18 cellular contexts compared by ENCODE assay signal in genomic region chr14:60102389-60102788, GRCh38. TPM values are rescaled to one million over a fixed set of nuclear protein-coding genes. Genes with fewer than 3 reads are reported as not detected.
DNase-seq lines count a peak whose midpoint lies in the region; TF ChIP-seq lines count a peak whose summit lies in the region.
"Had no signal": no experiment of that assay in that cellular context is flagged by ENCODE, and none has a peak within 500 bp of the region (broad histone marks: within the 10 kb centered on the region; RNA-seq: fewer than 3 reads in every experiment).

No MANE protein-coding gene starts in this region.

- peaks cover 100% of the 10 kb centered on the region for H3K79me2 ChIP-seq in GM23248 (ENCODE audit: insufficient read depth)

- H3K4me1 Mint-ChIP-seq in endodermal cell = peaks cover 8% of the 10 kb centered on the region

- no peak for TF ChIP-seq CTCF in endodermal cell (conservative IDR thresholded peaks at IDR 0.05)

- H3K27me3 ChIP-seq in GM23248 (replicated peaks; ENCODE audit: insufficient read depth) (no peaks in the 10 kb centered on the region), endodermal cell (ENCODE audit: control insufficient read depth, insufficient read depth, low read length, poor library complexity, severe bottlenecking) (no peaks in the 10 kb centered on the region)
- H3K27me3 ChIP-seq: sigmoid colon, testis had no signal

- H3K4me3 ChIP-seq in GM23248 (peak overlapping the region; percentile 42; the same call in 1 of the 2 replicates), endodermal cell (ENCODE audit: low read length) (no peak overlapping the region), skeletal muscle cell (ENCODE audit: low read depth, low read length) (no peak overlapping the region)
- H3K4me3 ChIP-seq: sigmoid colon, testis had no signal

- no peaks in the 10 kb centered on the region for H3K27me3 Mint-ChIP-seq in endodermal cell (ENCODE audit: insufficient read depth)
- H3K27me3 Mint-ChIP-seq: activated CD4-positive, alpha-beta memory T cell treated with anti-CD3 and anti-CD28 coated beads for 36 hours; dendritic cell treated with granulocyte-macrophage colony-stimulating factor and Interleukin-4, amounts not matched to agents 40 ng/mL and 50 ng/mL, for 4 days had no signal

- H3K27ac ChIP-seq in GM23248 = peak overlapping the region; percentile 76
- no peak overlapping the region for H3K27ac ChIP-seq in endodermal cell (ENCODE audit: low read depth, low read length)
- H3K27ac ChIP-seq: sigmoid colon, testis had no signal

- peak overlapping the region; percentile 76 for H3K27ac Mint-ChIP-seq in endodermal cell
- H3K27ac Mint-ChIP-seq: activated CD4-positive, alpha-beta memory T cell treated with anti-CD3 and anti-CD28 coated beads for 36 hours; dendritic cell treated with granulocyte-macrophage colony-stimulating factor and Interleukin-4, amounts not matched to agents 40 ng/mL and 50 ng/mL, for 4 days; nephron had no signal

- peaks cover 8% of the 10 kb centered on the region for H3K9me3 Mint-ChIP-seq in endodermal cell
- H3K9me3 Mint-ChIP-seq: activated CD4-positive, alpha-beta memory T cell treated with anti-CD3 and anti-CD28 coated beads for 36 hours; dendritic cell treated with granulocyte-macrophage colony-stimulating factor and Interleukin-4, amounts not matched to agents 40 ng/mL and 50 ng/mL, for 4 days had no signal

- H3K4me1 ChIP-seq in GM23248 (ENCODE audit: insufficient read depth) (peaks cover 17% of the 10 kb centered on the region), endodermal cell (ENCODE audit: control insufficient read depth, insufficient read depth, low read length) (no peaks in the 10 kb centered on the region)

- H3F3A ChIP-seq in GM23248 (ENCODE audit: insufficient read depth) = peaks cover 20% of the 10 kb centered on the region

- no peaks in the 10 kb centered on the region for H3K9me2 ChIP-seq in GM23248 (ENCODE audit: insufficient read depth)

- 4 to 9% methylated on average over 2 of the region's 2 CpGs for WGBS in GM23248 (ENCODE audit: low coverage in 1 of 2, low lambda C conversion rate in 2 of 2, missing lambda C conversion rate in 2 of 2), 2 experiments
- 92 to 100% methylated on average over 1 to 2 of the region's 2 CpGs for WGBS in endodermal cell (ENCODE audit: insufficient coverage in 1 of 2, insufficient read length in 1 of 2), 2 experiments

- H3K36me3 Mint-ChIP-seq in endodermal cell (ENCODE audit: low read depth) = peaks cover 26% of the 10 kb centered on the region

- no peak overlapping the region for H3K4me3 Mint-ChIP-seq in endodermal cell
- H3K4me3 Mint-ChIP-seq: activated CD4-positive, alpha-beta memory T cell treated with anti-CD3 and anti-CD28 coated beads for 36 hours; dendritic cell treated with granulocyte-macrophage colony-stimulating factor and Interleukin-4, amounts not matched to agents 40 ng/mL and 50 ng/mL, for 4 days; nephron had no signal

- peak; percentile 95 for DNase-seq in GM23248
- DNase-seq in NCI-H226 = peak; percentile 38
- DNase-seq in endodermal cell = no peak
- DNase-seq in skeletal muscle cell (ENCODE audit: low read depth) = peak; percentile 52
- no peak for DNase-seq in NCI-H1417 treated with DMSO at 0.1 percent for 48 hours (lab: John Stamatoyannopoulos, UW)
- DNase-seq in stimulated activated CD4-positive, alpha-beta T cell treated with anti-CD3 and anti-CD28 coated beads, Interleukin-4, amount 100 ng/mL, for 4 hours = no peak
- DNase-seq in amygdala (lab: John Stamatoyannopoulos, UW) = no peak
- DNase-seq in HPDE6-E6E7 (ENCODE audit: extremely low spot score) = no peak
- DNase-seq: activated CD4-positive, alpha-beta memory T cell treated with anti-CD3 and anti-CD28 coated beads for 36 hours; activated naive CD4-positive, alpha-beta T cell; Caco-2; head of caudate nucleus; NCI-H446; sigmoid colon; T1000; testis had no signal

- H3K4me2 ChIP-seq in GM23248 (ENCODE audit: unreplicated experiment) = peak overlapping the region; percentile 67

- H4K20me1 ChIP-seq in GM23248 (ENCODE audit: insufficient read depth) = no peaks in the 10 kb centered on the region

- peak overlapping the region; percentile 13; the same call in 1 of the 2 replicates for H2AFZ ChIP-seq in GM23248

- no peaks in the 10 kb centered on the region for H3K36me3 ChIP-seq in GM23248 (ENCODE audit: low read depth)
- peaks cover 18% of the 10 kb centered on the region for H3K36me3 ChIP-seq in endodermal cell (ENCODE audit: control insufficient read depth, insufficient read depth, low read length)

- no peaks in the 10 kb centered on the region for H3K9me3 ChIP-seq in GM23248 (ENCODE audit: low read depth)
- H3K9me3 ChIP-seq in endodermal cell (ENCODE audit: control insufficient read depth, low read length) = peaks cover 12% of the 10 kb centered on the region
- H3K9me3 ChIP-seq: Caco-2, sigmoid colon, testis had no signal

- in situ Hi-C loops in GM23248 (cut with MboI) = no loop called here

- peak overlapping the region; percentile 69 for H3K9ac ChIP-seq in GM23248
- no peak overlapping the region for H3K9ac ChIP-seq in endodermal cell (ENCODE audit: extremely low read depth, low read length, poor library complexity, severe bottlenecking)

RNA-seq across cellular contexts. Expression of gene PCNX4, which starts 10.7 kb away (rescaled TPM):
- 44.3 and 95.1 TPM in 2 replicates for total RNA-seq in GM23248 (2014; rRNA removed; shearing (Covaris generic))
- 33.9 and 39.4 TPM in 2 replicates for polyA plus RNA-seq in GM23248 (2016; fragmentation: Nextera tagmentation; extraction: Ambion mirVana)
- total RNA-seq in endodermal cell = 10 to 100 TPM; 61.1 to 74.3 TPM
- 82.0 TPM for polyA plus RNA-seq in endodermal cell (2013, experiment 1 of 2)
- 79.0 TPM for polyA plus RNA-seq in endodermal cell (2013, experiment 2 of 2)

Comparison
In these comparisons a context has a peak if more than half of its experiments do, and no peak if none do; other contexts are left out.
1. DNase-seq: peak in GM23248 (single experiment), NCI-H226 (single experiment) and skeletal muscle cell (single experiment); none in endodermal cell (single experiment), NCI-H1417 treated with DMSO at 0.1 percent for 48 hours (single experiment), stimulated activated CD4-positive, alpha-beta T cell treated with anti-CD3 and anti-CD28 coated beads, Interleukin-4, amount 100 ng/mL, for 4 hours (0 of 2), amygdala (0 of 56) and HPDE6-E6E7 (single experiment).